ENCODE assay signal across 24 cellular contexts in the genomic region with DNA sequence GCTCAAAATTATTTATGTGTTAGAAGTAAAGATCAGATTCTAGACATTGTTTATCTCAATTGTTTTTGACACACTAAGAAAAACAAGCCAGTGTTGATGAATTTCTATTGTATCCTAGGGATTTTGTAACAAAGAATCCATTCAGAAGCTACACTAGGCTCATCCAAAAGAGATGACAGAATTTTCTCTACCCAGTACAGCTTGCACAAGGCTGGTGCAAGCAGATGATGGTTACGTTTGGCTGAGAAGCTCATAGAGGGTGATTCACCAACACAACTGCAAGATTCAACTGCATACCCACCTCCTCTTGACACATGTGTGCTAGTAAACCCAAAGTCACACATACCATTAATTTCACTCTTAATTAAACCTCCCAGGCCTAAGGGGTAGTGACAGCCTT. TPM values are rescaled to one million over a fixed set of nuclear protein-coding genes. Genes with fewer than 3 reads are reported as not detected.
A peak's percentile ranks its signal among the peaks of the same experiment; 100 is the strongest.
DNase-seq lines count a peak whose midpoint lies in the region; ATAC-seq and TF ChIP-seq lines count a peak whose summit lies in the region.
"Had no signal": no experiment of that assay in that cellular context is flagged by ENCODE, and none has a peak within 500 bp of the region (broad histone marks: within the 10 kb centered on the region; RNA-seq: fewer than 3 reads in every experiment).

No MANE protein-coding gene starts in this region.

- no peaks in the 10 kb centered on the region for H3K27me3 Mint-ChIP-seq in CD14-positive monocyte (ENCODE audit: low read depth in 3 of 3)
- H3K27me3 Mint-ChIP-seq: CD4-positive, alpha-beta T cell had no signal

- intact Hi-C loops in CD14-positive monocyte (cut with micrococcal nuclease) = no loop called here

- no peak for TF ChIP-seq CTCF in CD14-positive monocyte (IDR thresholded peaks at IDR 0.05)

- no peak for ATAC-seq in HG02759 (IDR thresholded peaks at IDR 0.05; ENCODE audit: unreplicated experiment)
- ATAC-seq: PC-3, Right ventricle myocardium inferior had no signal

- H3K9me3 Mint-ChIP-seq in CD14-positive monocyte = peaks cover 0 to 2% (median 0%) of the 10 kb centered on the region in 7 donors
- H3K9me3 Mint-ChIP-seq: CD4-positive, alpha-beta T cell had no signal

- H3K36me3 Mint-ChIP-seq in CD14-positive monocyte = no peaks in the 10 kb centered on the region

- no peak overlapping the region for H3K27ac Mint-ChIP-seq in CD14-positive monocyte
- H3K27ac Mint-ChIP-seq: CD4-positive, alpha-beta T cell had no signal

- peak overlapping the region; percentile 97 for H3K27ac ChIP-seq in angular gyrus (ENCODE audit: low read depth, low read length)
- H3K27ac ChIP-seq: BLaER1, SJSA1 had no signal

- H3K4me3 Mint-ChIP-seq in CD14-positive monocyte = no peak overlapping the region
- H3K4me3 Mint-ChIP-seq: CD4-positive, alpha-beta T cell had no signal

- DNase-seq in globus pallidus (ENCODE audit: low spot score) (peak; percentile 96), midbrain (lab: John Stamatoyannopoulos, UW) (peak; percentile 71), putamen (ENCODE audit: low spot score) (peak; percentile 92), CD14-positive monocyte (ENCODE audit: low spot score) (no peak), SW 1271 (lab: John Stamatoyannopoulos, UW) (no peak), RKO (ENCODE audit: low spot score) (no peak)
- DNase-seq: CD4-positive, alpha-beta T cell; DMS53; KBM-7; MV-4-11; NCI-H1105; NCI-H1436 treated with DMSO at 0.1 percent for 48 hours; NCI-H1930; NCI-H2107; NCI-H446; NCI-H524 treated with DMSO at 0.1 percent for 48 hours; NCI-H82; NK-92 treated with Interleukin-12 subunit alpha and Interleukin-12 subunit beta, amount 100 ng/mL, for 24 hours; PC-3 had no signal

- H3K4me1 Mint-ChIP-seq in CD14-positive monocyte = no peaks in the 10 kb centered on the region

RNA-seq across cellular contexts. Expression of gene GRM3, which starts 20.8 kb away (rescaled TPM):
- polyA plus RNA-seq in CD14-positive monocyte = not detected

Comparison
In these comparisons a context has a peak if more than half of its experiments do, and no peak if none do; other contexts are left out.
1. DNase-seq: peak in globus pallidus (single experiment), midbrain (single experiment) and putamen (single experiment); none in CD14-positive monocyte (single experiment), SW 1271 (0 of 2) and RKO (single experiment).